In the genomic region with DNA sequence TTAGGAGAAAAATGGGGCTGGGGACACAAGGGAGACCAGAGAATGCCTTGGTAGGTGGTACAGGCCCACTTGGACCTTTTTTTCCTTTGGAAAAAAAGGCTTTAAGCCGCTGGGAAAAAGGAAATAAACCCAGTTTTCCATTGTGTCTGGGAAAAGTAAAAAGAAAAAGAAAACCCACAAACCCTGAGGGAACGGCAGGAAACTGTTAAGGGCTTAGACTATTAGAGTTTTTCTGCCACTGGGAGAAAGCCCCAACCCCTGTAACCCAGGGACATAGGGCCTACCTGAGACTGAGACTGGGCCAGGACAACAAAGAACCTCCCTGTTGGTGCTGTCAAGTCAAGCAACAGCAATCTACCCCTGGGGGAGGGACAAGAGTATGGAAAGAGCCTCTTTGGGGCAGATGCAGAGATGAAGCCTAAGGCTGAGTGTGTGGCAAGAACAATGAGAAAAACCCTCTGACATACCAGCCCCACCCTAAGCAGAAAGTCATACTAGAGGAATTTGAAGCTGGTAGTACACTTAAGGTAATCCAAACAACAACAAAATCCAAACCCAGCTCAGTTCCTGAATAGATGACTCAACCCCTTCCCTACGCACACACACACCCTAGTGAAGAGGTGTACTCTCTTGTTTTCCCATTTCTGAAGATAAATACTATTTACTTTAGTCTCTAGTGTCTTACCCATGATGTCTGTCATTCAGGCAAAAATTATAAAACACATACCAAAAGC, we compare ENCODE assay signal across 1 cellular context.
TF ChIP-seq lines count a peak whose summit lies in the region.

No MANE protein-coding gene starts in this region.

TF ChIP-seq in HepG2, 621 proteins besides CTCF, POLR2A, EP300 and RAD21 (continued from another document):
- TF ChIP-seq, protein P1, sequence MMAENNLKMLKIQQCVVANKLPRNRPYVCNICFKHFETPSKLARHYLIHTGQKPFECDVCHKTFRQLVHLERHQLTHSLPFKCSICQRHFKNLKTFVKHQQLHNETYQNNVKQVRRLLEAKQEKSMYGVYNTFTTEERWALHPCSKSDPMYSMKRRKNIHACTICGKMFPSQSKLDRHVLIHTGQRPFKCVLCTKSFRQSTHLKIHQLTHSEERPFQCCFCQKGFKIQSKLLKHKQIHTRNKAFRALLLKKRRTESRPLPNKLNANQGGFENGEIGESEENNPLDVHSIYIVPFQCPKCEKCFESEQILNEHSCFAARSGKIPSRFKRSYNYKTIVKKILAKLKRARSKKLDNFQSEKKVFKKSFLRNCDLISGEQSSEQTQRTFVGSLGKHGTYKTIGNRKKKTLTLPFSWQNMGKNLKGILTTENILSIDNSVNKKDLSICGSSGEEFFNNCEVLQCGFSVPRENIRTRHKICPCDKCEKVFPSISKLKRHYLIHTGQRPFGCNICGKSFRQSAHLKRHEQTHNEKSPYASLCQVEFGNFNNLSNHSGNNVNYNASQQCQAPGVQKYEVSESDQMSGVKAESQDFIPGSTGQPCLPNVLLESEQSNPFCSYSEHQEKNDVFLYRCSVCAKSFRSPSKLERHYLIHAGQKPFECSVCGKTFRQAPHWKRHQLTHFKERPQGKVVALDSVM (CRISPR knock-in tag; IDR thresholded peaks at IDR 0.05): no peak
- TF ChIP-seq JUNB (CRISPR knock-in tag; IDR thresholded peaks at IDR 0.05; ENCODE audit: borderline replicate concordance) (peak; percentile 54; the same call in 1 of the 2 replicates), ZFP91 (CRISPR knock-in tag; IDR thresholded peaks at IDR 0.05; ENCODE audit: borderline replicate concordance) (no peak), SOX6 (IDR thresholded peaks at IDR 0.05) (no peak), SOX6 (CRISPR knock-in tag; IDR thresholded peaks at IDR 0.05) (peak; percentile 64; the same call in 1 of the 2 replicates), ZNF629 (CRISPR knock-in tag; conservative IDR thresholded peaks at IDR 0.05) (no peak), PITX1 (CRISPR knock-in tag; IDR thresholded peaks at IDR 0.05) (no peak), TBL1XR1 (IDR thresholded peaks at IDR 0.05; ENCODE audit: borderline replicate concordance, low read length, partially characterized antibody) (peak; percentile 31), LCORL (IDR thresholded peaks at IDR 0.05) (0 out of 2 replicates have a peak, but pooled peaks have one; percentile 20), LCORL (CRISPR knock-in tag; IDR thresholded peaks at IDR 0.05) (no peak), ZHX2 (IDR thresholded peaks at IDR 0.05; ENCODE audit: low read depth) (no peak), ZHX2 (CRISPR knock-in tag; IDR thresholded peaks at IDR 0.05; ENCODE audit: borderline replicate concordance) (no peak), ZNF572 (CRISPR knock-in tag; IDR thresholded peaks at IDR 0.05) (no peak), FOXK1 (CRISPR knock-in tag; IDR thresholded peaks at IDR 0.05; ENCODE audit: borderline replicate concordance, low read depth) (0 out of 2 replicates have a peak, but pooled peaks have one; percentile 30), NAIF1 (CRISPR knock-in tag; IDR thresholded peaks at IDR 0.05; ENCODE audit: borderline replicate concordance) (no peak), MED1 (CRISPR knock-in tag; IDR thresholded peaks at IDR 0.05) (peak; percentile 26; the same call in 1 of the 2 replicates), SOX13 (IDR thresholded peaks at IDR 0.05) (no peak), SOX13 (CRISPR knock-in tag; conservative IDR thresholded peaks at IDR 0.05 in 1 of 2, IDR thresholded peaks at IDR 0.05 in 1 of 2) (peak in 1 of 2 experiments; percentile 79; a peak in 2 of 4 replicates), KAT2B (IDR thresholded peaks at IDR 0.05; ENCODE audit: borderline replicate concordance, low read depth, low read length) (no peak), SETDB1 (CRISPR knock-in tag; IDR thresholded peaks at IDR 0.05; ENCODE audit: borderline replicate concordance) (no peak), ZNF879 (CRISPR knock-in tag; IDR thresholded peaks at IDR 0.05) (no peak), ELF3 (CRISPR knock-in tag; IDR thresholded peaks at IDR 0.05) (peak; percentile 68), SOX5 (CRISPR knock-in tag; IDR thresholded peaks at IDR 0.05; ENCODE audit: borderline replicate concordance) (peak; percentile 81; the same call in 1 of the 2 replicates), KLF13 (CRISPR knock-in tag; IDR thresholded peaks at IDR 0.05) (no peak), MTA1 (CRISPR knock-in tag; IDR thresholded peaks at IDR 0.05; ENCODE audit: borderline replicate concordance) (no peak), SAP130 (CRISPR knock-in tag; IDR thresholded peaks at IDR 0.05; ENCODE audit: low read depth) (peak; percentile 80), CEBPB (IDR thresholded peaks at IDR 0.05; ENCODE audit: borderline replicate concordance, low read depth, low read length) (peak; percentile 58), CEBPG (CRISPR knock-in tag; IDR thresholded peaks at IDR 0.05) (0 out of 2 replicates have a peak, but pooled peaks have one; percentile 13), ZNF563 (CRISPR knock-in tag; IDR thresholded peaks at IDR 0.05) (no peak)
- TF ChIP-seq, protein P2, sequence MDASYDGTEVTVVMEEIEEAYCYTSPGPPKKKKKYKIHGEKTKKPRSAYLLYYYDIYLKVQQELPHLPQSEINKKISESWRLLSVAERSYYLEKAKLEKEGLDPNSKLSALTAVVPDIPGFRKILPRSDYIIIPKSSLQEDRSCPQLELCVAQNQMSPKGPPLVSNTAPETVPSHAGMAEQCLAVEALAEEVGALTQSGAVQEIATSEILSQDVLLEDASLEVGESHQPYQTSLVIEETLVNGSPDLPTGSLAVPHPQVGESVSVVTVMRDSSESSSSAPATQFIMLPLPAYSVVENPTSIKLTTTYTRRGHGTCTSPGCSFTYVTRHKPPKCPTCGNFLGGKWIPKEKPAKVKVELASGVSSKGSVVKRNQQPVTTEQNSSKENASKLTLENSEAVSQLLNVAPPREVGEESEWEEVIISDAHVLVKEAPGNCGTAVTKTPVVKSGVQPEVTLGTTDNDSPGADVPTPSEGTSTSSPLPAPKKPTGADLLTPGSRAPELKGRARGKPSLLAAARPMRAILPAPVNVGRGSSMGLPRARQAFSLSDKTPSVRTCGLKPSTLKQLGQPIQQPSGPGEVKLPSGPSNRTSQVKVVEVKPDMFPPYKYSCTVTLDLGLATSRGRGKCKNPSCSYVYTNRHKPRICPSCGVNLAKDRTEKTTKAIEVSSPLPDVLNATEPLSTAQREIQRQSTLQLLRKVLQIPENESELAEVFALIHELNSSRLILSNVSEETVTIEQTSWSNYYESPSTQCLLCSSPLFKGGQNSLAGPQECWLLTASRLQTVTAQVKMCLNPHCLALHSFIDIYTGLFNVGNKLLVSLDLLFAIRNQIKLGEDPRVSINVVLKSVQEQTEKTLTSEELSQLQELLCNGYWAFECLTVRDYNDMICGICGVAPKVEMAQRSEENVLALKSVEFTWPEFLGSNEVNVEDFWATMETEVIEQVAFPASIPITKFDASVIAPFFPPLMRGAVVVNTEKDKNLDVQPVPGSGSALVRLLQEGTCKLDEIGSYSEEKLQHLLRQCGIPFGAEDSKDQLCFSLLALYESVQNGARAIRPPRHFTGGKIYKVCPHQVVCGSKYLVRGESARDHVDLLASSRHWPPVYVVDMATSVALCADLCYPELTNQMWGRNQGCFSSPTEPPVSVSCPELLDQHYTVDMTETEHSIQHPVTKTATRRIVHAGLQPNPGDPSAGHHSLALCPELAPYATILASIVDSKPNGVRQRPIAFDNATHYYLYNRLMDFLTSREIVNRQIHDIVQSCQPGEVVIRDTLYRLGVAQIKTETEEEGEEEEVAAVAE (CRISPR knock-in tag; IDR thresholded peaks at IDR 0.05; ENCODE audit: borderline replicate concordance): no peak
- TF ChIP-seq, protein P3, sequence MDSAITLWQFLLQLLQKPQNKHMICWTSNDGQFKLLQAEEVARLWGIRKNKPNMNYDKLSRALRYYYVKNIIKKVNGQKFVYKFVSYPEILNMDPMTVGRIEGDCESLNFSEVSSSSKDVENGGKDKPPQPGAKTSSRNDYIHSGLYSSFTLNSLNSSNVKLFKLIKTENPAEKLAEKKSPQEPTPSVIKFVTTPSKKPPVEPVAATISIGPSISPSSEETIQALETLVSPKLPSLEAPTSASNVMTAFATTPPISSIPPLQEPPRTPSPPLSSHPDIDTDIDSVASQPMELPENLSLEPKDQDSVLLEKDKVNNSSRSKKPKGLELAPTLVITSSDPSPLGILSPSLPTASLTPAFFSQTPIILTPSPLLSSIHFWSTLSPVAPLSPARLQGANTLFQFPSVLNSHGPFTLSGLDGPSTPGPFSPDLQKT (CRISPR knock-in tag; IDR thresholded peaks at IDR 0.05; ENCODE audit: borderline replicate concordance): no peak
- TF ChIP-seq, protein P4, sequence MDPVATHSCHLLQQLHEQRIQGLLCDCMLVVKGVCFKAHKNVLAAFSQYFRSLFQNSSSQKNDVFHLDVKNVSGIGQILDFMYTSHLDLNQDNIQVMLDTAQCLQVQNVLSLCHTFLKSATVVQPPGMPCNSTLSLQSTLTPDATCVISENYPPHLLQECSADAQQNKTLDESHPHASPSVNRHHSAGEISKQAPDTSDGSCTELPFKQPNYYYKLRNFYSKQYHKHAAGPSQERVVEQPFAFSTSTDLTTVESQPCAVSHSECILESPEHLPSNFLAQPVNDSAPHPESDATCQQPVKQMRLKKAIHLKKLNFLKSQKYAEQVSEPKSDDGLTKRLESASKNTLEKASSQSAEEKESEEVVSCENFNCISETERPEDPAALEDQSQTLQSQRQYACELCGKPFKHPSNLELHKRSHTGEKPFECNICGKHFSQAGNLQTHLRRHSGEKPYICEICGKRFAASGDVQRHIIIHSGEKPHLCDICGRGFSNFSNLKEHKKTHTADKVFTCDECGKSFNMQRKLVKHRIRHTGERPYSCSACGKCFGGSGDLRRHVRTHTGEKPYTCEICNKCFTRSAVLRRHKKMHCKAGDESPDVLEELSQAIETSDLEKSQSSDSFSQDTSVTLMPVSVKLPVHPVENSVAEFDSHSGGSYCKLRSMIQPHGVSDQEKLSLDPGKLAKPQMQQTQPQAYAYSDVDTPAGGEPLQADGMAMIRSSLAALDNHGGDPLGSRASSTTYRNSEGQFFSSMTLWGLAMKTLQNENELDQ (CRISPR knock-in tag; IDR thresholded peaks at IDR 0.05; ENCODE audit: borderline replicate concordance): no peak
- TF ChIP-seq, protein P5, sequence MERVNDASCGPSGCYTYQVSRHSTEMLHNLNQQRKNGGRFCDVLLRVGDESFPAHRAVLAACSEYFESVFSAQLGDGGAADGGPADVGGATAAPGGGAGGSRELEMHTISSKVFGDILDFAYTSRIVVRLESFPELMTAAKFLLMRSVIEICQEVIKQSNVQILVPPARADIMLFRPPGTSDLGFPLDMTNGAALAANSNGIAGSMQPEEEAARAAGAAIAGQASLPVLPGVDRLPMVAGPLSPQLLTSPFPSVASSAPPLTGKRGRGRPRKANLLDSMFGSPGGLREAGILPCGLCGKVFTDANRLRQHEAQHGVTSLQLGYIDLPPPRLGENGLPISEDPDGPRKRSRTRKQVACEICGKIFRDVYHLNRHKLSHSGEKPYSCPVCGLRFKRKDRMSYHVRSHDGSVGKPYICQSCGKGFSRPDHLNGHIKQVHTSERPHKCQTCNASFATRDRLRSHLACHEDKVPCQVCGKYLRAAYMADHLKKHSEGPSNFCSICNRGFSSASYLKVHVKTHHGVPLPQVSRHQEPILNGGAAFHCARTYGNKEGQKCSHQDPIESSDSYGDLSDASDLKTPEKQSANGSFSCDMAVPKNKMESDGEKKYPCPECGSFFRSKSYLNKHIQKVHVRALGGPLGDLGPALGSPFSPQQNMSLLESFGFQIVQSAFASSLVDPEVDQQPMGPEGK (CRISPR knock-in tag; IDR thresholded peaks at IDR 0.05): peak; percentile 25; the same call in 1 of the 2 replicates
